Comparison of ENCODE assay signal across 5 cellular contexts in the genomic region with DNA sequence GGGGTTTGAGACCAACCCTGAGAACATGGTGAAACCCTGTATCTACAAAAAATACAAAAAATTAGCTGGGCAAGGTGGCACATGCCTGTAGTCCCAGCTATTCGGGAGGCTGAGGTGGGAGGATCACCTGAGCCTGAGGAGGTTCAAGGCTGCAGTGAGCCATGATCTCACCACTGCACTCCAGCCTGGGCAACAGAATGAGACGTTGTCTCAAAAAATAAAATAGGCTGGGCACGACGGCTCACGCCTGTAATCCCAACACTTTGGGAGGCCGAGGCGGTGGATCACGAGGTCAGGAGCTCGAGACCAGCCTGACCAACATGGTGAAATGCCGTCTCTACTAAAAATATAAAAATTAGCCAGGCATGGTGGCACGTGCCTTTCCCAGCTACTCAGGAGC. TPM values are rescaled to one million over a fixed set of nuclear protein-coding genes. Genes with fewer than 3 reads are reported as not detected.
"Had no signal": no experiment of that assay in that cellular context is flagged by ENCODE, and none has a peak within 500 bp of the region (broad histone marks: within the 10 kb centered on the region; RNA-seq: fewer than 3 reads in every experiment).

No MANE protein-coding gene starts in this region.

RNA-seq across cellular contexts. Expression of a gene that starts 18.7 kb away (rescaled TPM):
- total RNA-seq: HepG2, HT-29, HT1080, IMR-90 had no signal
- polyA plus RNA-seq: HepG2, IgD-negative memory B cell, IMR-90 had no signal

RNA-seq across cellular contexts. Expression of a gene that starts 32.1 kb away (rescaled TPM):
- total RNA-seq: HepG2, HT-29, HT1080, IMR-90 had no signal
- polyA plus RNA-seq: HepG2, IgD-negative memory B cell had no signal

RNA-seq across cellular contexts. Expression of a gene that starts 49.5 kb away (rescaled TPM):
- polyA plus RNA-seq: IgD-negative memory B cell had no signal
